28 cellular contexts compared by ENCODE assay signal in genomic region chr19:51448745-51449093, GRCh38. TPM values are rescaled to one million over a fixed set of nuclear protein-coding genes. Genes with fewer than 3 reads are reported as not detected.
DNase-seq lines count a peak whose midpoint lies in the region; ATAC-seq and TF ChIP-seq lines count a peak whose summit lies in the region.
"Had no signal": no experiment of that assay in that cellular context is flagged by ENCODE, and none has a peak within 500 bp of the region (broad histone marks: within the 10 kb centered on the region; RNA-seq: fewer than 3 reads in every experiment).

No MANE protein-coding gene starts in this region.

- peaks cover 12% of the 10 kb centered on the region for H3K27me3 Mint-ChIP-seq in activated CD4-positive, alpha-beta T cell treated with anti-CD3 and anti-CD28 coated beads, Interleukin-2, amount 10 ng/mL, durations not matched to agents 7 days and 5 days
- H3K27me3 Mint-ChIP-seq in CD4-positive, alpha-beta T cell, result peaks cover 2% of the 10 kb centered on the region
- H3K27me3 Mint-ChIP-seq in activated CD4-positive, alpha-beta memory T cell treated with anti-CD3 and anti-CD28 coated beads, Interleukin-2, amount 10 ng/mL, durations not matched to agents 7 days and 5 days, result peaks cover 19% of the 10 kb centered on the region
- peaks cover 9 to 47% of the 10 kb centered on the region in 2 donors for H3K27me3 Mint-ChIP-seq in effector memory CD8-positive, alpha-beta T cell

- DNase-seq in activated CD4-positive, alpha-beta T cell treated with anti-CD3 and anti-CD28 coated beads, Interleukin-2, amount 10 ng/mL, durations not matched to agents 7 days and 5 days, result no peak
- no peak for DNase-seq in activated CD4-positive, alpha-beta T cell treated with anti-CD3 and anti-CD28 coated beads, Interleukin-2, amount 50 U/mL, for 48 hours
- no peak for DNase-seq in CD4-positive, alpha-beta T cell
- DNase-seq in activated CD4-positive, alpha-beta memory T cell treated with anti-CD3 and anti-CD28 coated beads, Interleukin-2, amount 10 ng/mL, durations not matched to agents 7 days and 5 days, result no peak
- no peak for DNase-seq in effector memory CD8-positive, alpha-beta T cell
- DNase-seq in Right ventricle myocardium superior, result no peak
- no peak for DNase-seq in stimulated activated CD4-positive, alpha-beta T cell treated with anti-CD3 and anti-CD28 coated beads, Interleukin-2, amount 100 ng/mL, for 48 hours
- no peak for DNase-seq in NCI-H2081 treated with DMSO at 0.1 percent for 48 hours (lab: John Stamatoyannopoulos, UW)
- DNase-seq: activated gamma-delta T cell treated with Interleukin-2 at 50 U/mL for 16 hours; C1 segment of cervical spinal cord; effector CD4-positive, alpha-beta T cell; foreskin fibroblast; HCEC 1CT; immature natural killer cell; left lung; NCI-H1436 treated with DMSO at 0.1 percent for 48 hours; NCI-H510A; nephron progenitor cell; Peyer's patch; right cardiac atrium; SJCRH30 had no signal

- peaks cover 19% of the 10 kb centered on the region for H3K9me3 Mint-ChIP-seq in activated CD4-positive, alpha-beta T cell treated with anti-CD3 and anti-CD28 coated beads, Interleukin-2, amount 10 ng/mL, durations not matched to agents 7 days and 5 days
- no peaks in the 10 kb centered on the region for H3K9me3 Mint-ChIP-seq in CD4-positive, alpha-beta T cell
- peaks cover 21% of the 10 kb centered on the region for H3K9me3 Mint-ChIP-seq in activated CD4-positive, alpha-beta memory T cell treated with anti-CD3 and anti-CD28 coated beads, Interleukin-2, amount 10 ng/mL, durations not matched to agents 7 days and 5 days
- peaks cover 5 to 8% of the 10 kb centered on the region in 2 donors for H3K9me3 Mint-ChIP-seq in effector memory CD8-positive, alpha-beta T cell

- TF ChIP-seq CTCF in CD4-positive, alpha-beta T cell (IDR thresholded peaks at IDR 0.05), result no peak

- POLR2A ChIA-PET in activated CD4-positive, alpha-beta T cell treated with anti-CD3 and anti-CD28 coated beads, Interleukin-2, amount 10 ng/mL, durations not matched to agents 7 days and 5 days (lab: Charles Lee), result no interaction called here
- POLR2A ChIA-PET in CD4-positive, alpha-beta T cell (lab: Charles Lee), result interaction anchor here (0.6 to 1.1 kb wide), 2 partner anchors 55 to 937 kb away, joined by 4 read pairs; no protein-coding TSS in a partner anchor
- POLR2A ChIA-PET in activated CD4-positive, alpha-beta memory T cell treated with anti-CD3 and anti-CD28 coated beads, Interleukin-2, amount 10 ng/mL, durations not matched to agents 7 days and 5 days (lab: Charles Lee), result interaction anchor here (0.6 to 1.0 kb wide), 2 partner anchors 21 to 88 kb away, joined by 4 read pairs; no protein-coding TSS in a partner anchor

- intact Hi-C loops in CD4-positive, alpha-beta T cell (cut with DNase I, micrococcal nuclease), result no loop called here
- intact Hi-C loops in Right ventricle myocardium superior (cut with DNase I), result no loop called here

- ATAC-seq in CD4-positive, alpha-beta T cell (ENCODE audit: poor library complexity), result peak; percentile 17
- no peak for ATAC-seq in effector memory CD8-positive, alpha-beta T cell (replicated peaks)
- no peak for ATAC-seq in Right ventricle myocardium superior (ENCODE audit: poor library complexity)
- ATAC-seq: A549, left lung, right cardiac atrium had no signal

- peak overlapping the region; percentile 43 for H3K4me3 Mint-ChIP-seq in activated CD4-positive, alpha-beta T cell treated with anti-CD3 and anti-CD28 coated beads, Interleukin-2, amount 10 ng/mL, durations not matched to agents 7 days and 5 days
- peak overlapping the region; percentile 47 for H3K4me3 Mint-ChIP-seq in CD4-positive, alpha-beta T cell
- peak overlapping the region; percentile 21 for H3K4me3 Mint-ChIP-seq in activated CD4-positive, alpha-beta memory T cell treated with anti-CD3 and anti-CD28 coated beads, Interleukin-2, amount 10 ng/mL, durations not matched to agents 7 days and 5 days
- H3K4me3 Mint-ChIP-seq in effector memory CD8-positive, alpha-beta T cell, result peak overlapping the region; percentile 54 to 56
- H3K4me3 Mint-ChIP-seq: nephron progenitor cell had no signal

- H3K9me3 ChIP-seq in CD4-positive, alpha-beta T cell (ENCODE audit: control insufficient read depth, low read length), result no peaks in the 10 kb centered on the region
- H3K9me3 ChIP-seq: left lung, Peyer's patch, SJCRH30 had no signal

- H3K36me3 Mint-ChIP-seq in activated CD4-positive, alpha-beta T cell treated with anti-CD3 and anti-CD28 coated beads, Interleukin-2, amount 10 ng/mL, durations not matched to agents 7 days and 5 days (ENCODE audit: low read depth), result peaks cover 4% of the 10 kb centered on the region
- H3K36me3 Mint-ChIP-seq in CD4-positive, alpha-beta T cell (ENCODE audit: low read depth), result no peaks in the 10 kb centered on the region
- peaks cover 25% of the 10 kb centered on the region for H3K36me3 Mint-ChIP-seq in activated CD4-positive, alpha-beta memory T cell treated with anti-CD3 and anti-CD28 coated beads, Interleukin-2, amount 10 ng/mL, durations not matched to agents 7 days and 5 days (ENCODE audit: low read depth)
- no peaks in the 10 kb centered on the region for H3K36me3 Mint-ChIP-seq in effector memory CD8-positive, alpha-beta T cell (ENCODE audit: insufficient read depth)
- H3K36me3 Mint-ChIP-seq: immature natural killer cell had no signal

- H3K4me1 Mint-ChIP-seq in activated CD4-positive, alpha-beta T cell treated with anti-CD3 and anti-CD28 coated beads, Interleukin-2, amount 10 ng/mL, durations not matched to agents 7 days and 5 days, result peaks cover 28% of the 10 kb centered on the region
- peaks cover 20% of the 10 kb centered on the region for H3K4me1 Mint-ChIP-seq in CD4-positive, alpha-beta T cell (ENCODE audit: low read depth)
- peaks cover 24% of the 10 kb centered on the region for H3K4me1 Mint-ChIP-seq in activated CD4-positive, alpha-beta memory T cell treated with anti-CD3 and anti-CD28 coated beads, Interleukin-2, amount 10 ng/mL, durations not matched to agents 7 days and 5 days
- H3K4me1 Mint-ChIP-seq in effector memory CD8-positive, alpha-beta T cell (ENCODE audit: low read depth in 2 of 2), result peaks cover 11 to 12% of the 10 kb centered on the region in 2 donors
- H3K4me1 Mint-ChIP-seq: nephron progenitor cell had no signal

- no peak overlapping the region for H3K27ac ChIP-seq in CD4-positive, alpha-beta T cell (ENCODE audit: low read depth, low read length)
- H3K27ac ChIP-seq: A549, hepatocyte, left lung, parathyroid adenoma, Peyer's patch, SJCRH30 had no signal

- no peaks in the 10 kb centered on the region for H3K27me3 ChIP-seq in CD4-positive, alpha-beta T cell (ENCODE audit: control insufficient read depth, insufficient read depth, low read length)
- H3K27me3 ChIP-seq: hepatocyte, Peyer's patch, SJCRH30 had no signal

- peak overlapping the region; percentile 72 for H3K27ac Mint-ChIP-seq in activated CD4-positive, alpha-beta T cell treated with anti-CD3 and anti-CD28 coated beads, Interleukin-2, amount 10 ng/mL, durations not matched to agents 7 days and 5 days
- H3K27ac Mint-ChIP-seq in CD4-positive, alpha-beta T cell, result peak overlapping the region; percentile 21
- peak overlapping the region; percentile 74 for H3K27ac Mint-ChIP-seq in activated CD4-positive, alpha-beta memory T cell treated with anti-CD3 and anti-CD28 coated beads, Interleukin-2, amount 10 ng/mL, durations not matched to agents 7 days and 5 days
- peak overlapping the region; percentile 76 to 77 for H3K27ac Mint-ChIP-seq in effector memory CD8-positive, alpha-beta T cell
- H3K27ac Mint-ChIP-seq: nephron progenitor cell had no signal

- CTCF ChIA-PET in activated CD4-positive, alpha-beta T cell treated with anti-CD3 and anti-CD28 coated beads, Interleukin-2, amount 10 ng/mL, durations not matched to agents 7 days and 5 days (lab: Charles Lee), result interaction anchor here (1.1 kb wide), 1 partner anchor 10 kb away, joined by 3 read pairs; no protein-coding TSS in a partner anchor
- CTCF ChIA-PET in CD4-positive, alpha-beta T cell (lab: Charles Lee), result no interaction called here
- CTCF ChIA-PET in activated CD4-positive, alpha-beta memory T cell treated with anti-CD3 and anti-CD28 coated beads, Interleukin-2, amount 10 ng/mL, durations not matched to agents 7 days and 5 days (lab: Charles Lee), result interaction anchor here (0.8 to 1.4 kb wide), 2 partner anchors 28 to 53 kb away, joined by 3 read pairs; no protein-coding TSS in a partner anchor

RNA-seq across cellular contexts. Expression of gene SIGLEC8, which starts 9.5 kb away (rescaled TPM):
- not detected for total RNA-seq in activated CD4-positive, alpha-beta T cell treated with anti-CD3 and anti-CD28 coated beads, Interleukin-2, amount 10 ng/mL, durations not matched to agents 7 days and 5 days
- total RNA-seq in CD4-positive, alpha-beta T cell, result not detected
- total RNA-seq in activated CD4-positive, alpha-beta memory T cell treated with anti-CD3 and anti-CD28 coated beads, Interleukin-2, amount 10 ng/mL, durations not matched to agents 7 days and 5 days, result not detected
- 0.13 TPM for total RNA-seq in Right ventricle myocardium superior
- total RNA-seq: astrocyte; G401; right cardiac atrium; SJCRH30; T-helper 1 cell treated with Interleukin-12 subunit alpha and Interleukin-12 subunit beta and Interleukin-4 antibody, amounts not matched to agents 30 ng/mL and 1 ng/mL, for 36 hours had no signal

RNA-seq across cellular contexts. Expression of gene CEACAM18, which starts 29.6 kb away (rescaled TPM):
- not detected for total RNA-seq in activated CD4-positive, alpha-beta T cell treated with anti-CD3 and anti-CD28 coated beads, Interleukin-2, amount 10 ng/mL, durations not matched to agents 7 days and 5 days
- total RNA-seq in CD4-positive, alpha-beta T cell, result not detected
- total RNA-seq in activated CD4-positive, alpha-beta memory T cell treated with anti-CD3 and anti-CD28 coated beads, Interleukin-2, amount 10 ng/mL, durations not matched to agents 7 days and 5 days, result not detected
- total RNA-seq in Right ventricle myocardium superior, result not detected
- total RNA-seq: astrocyte; G401; hepatocyte; left lung; right cardiac atrium; SJCRH30; T-helper 1 cell treated with Interleukin-12 subunit alpha and Interleukin-12 subunit beta and Interleukin-4 antibody, amounts not matched to agents 30 ng/mL and 1 ng/mL, for 36 hours; temporal lobe had no signal

RNA-seq across cellular contexts. Expression of gene SIGLEC10, which starts 31.3 kb away (rescaled TPM):
- total RNA-seq in activated CD4-positive, alpha-beta T cell treated with anti-CD3 and anti-CD28 coated beads, Interleukin-2, amount 10 ng/mL, durations not matched to agents 7 days and 5 days, result under 1 TPM; 0.72 to 0.98 TPM
- total RNA-seq in CD4-positive, alpha-beta T cell, result under 1 TPM; 0.39 to 0.58 TPM
- total RNA-seq in activated CD4-positive, alpha-beta memory T cell treated with anti-CD3 and anti-CD28 coated beads, Interleukin-2, amount 10 ng/mL, durations not matched to agents 7 days and 5 days, result under 1 TPM; 0.45 to 0.88 TPM
- total RNA-seq in Right ventricle myocardium superior, result 0.19 TPM
- total RNA-seq: astrocyte, G401, SJCRH30 had no signal

RNA-seq across cellular contexts. Expression of gene SIGLEC12, which starts 52.9 kb away (rescaled TPM):
- 1 to 10 TPM; 1.0 to 1.1 TPM for total RNA-seq in activated CD4-positive, alpha-beta T cell treated with anti-CD3 and anti-CD28 coated beads, Interleukin-2, amount 10 ng/mL, durations not matched to agents 7 days and 5 days
- not detected for total RNA-seq in CD4-positive, alpha-beta T cell
- under 1 TPM; 0.35 to 0.43 TPM for total RNA-seq in activated CD4-positive, alpha-beta memory T cell treated with anti-CD3 and anti-CD28 coated beads, Interleukin-2, amount 10 ng/mL, durations not matched to agents 7 days and 5 days
- total RNA-seq in Right ventricle myocardium superior, result not detected
- total RNA-seq: astrocyte; G401; hepatocyte; SJCRH30; T-helper 1 cell treated with Interleukin-12 subunit alpha and Interleukin-12 subunit beta and Interleukin-4 antibody, amounts not matched to agents 30 ng/mL and 1 ng/mL, for 36 hours; temporal lobe had no signal

RNA-seq across cellular contexts. Expression of gene C19orf84, which starts 58.3 kb away (rescaled TPM):
- total RNA-seq in activated CD4-positive, alpha-beta T cell treated with anti-CD3 and anti-CD28 coated beads, Interleukin-2, amount 10 ng/mL, durations not matched to agents 7 days and 5 days, result not detected
- not detected for total RNA-seq in CD4-positive, alpha-beta T cell
- total RNA-seq in activated CD4-positive, alpha-beta memory T cell treated with anti-CD3 and anti-CD28 coated beads, Interleukin-2, amount 10 ng/mL, durations not matched to agents 7 days and 5 days, result not detected
- total RNA-seq in Right ventricle myocardium superior, result not detected
- total RNA-seq: astrocyte, G401, Peyer's patch, right cardiac atrium, SJCRH30, temporal lobe had no signal

Comparison
In these comparisons a context has a peak if more than half of its experiments do, and no peak if none do; other contexts are left out.
1. H3K27ac Mint-ChIP-seq: peak in every context shown above with its lines; median percentile 76 in effector memory CD8-positive, alpha-beta T cell; 74 in activated CD4-positive, alpha-beta memory T cell treated with anti-CD3 and anti-CD28 coated beads, Interleukin-2, amount 10 ng/mL, durations not matched to agents 7 days and 5 days; 72 in activated CD4-positive, alpha-beta T cell treated with anti-CD3 and anti-CD28 coated beads, Interleukin-2, amount 10 ng/mL, durations not matched to agents 7 days and 5 days; 21 in CD4-positive, alpha-beta T cell.